Comparison of ENCODE assay signal across 13 cellular contexts in the genomic region with DNA sequence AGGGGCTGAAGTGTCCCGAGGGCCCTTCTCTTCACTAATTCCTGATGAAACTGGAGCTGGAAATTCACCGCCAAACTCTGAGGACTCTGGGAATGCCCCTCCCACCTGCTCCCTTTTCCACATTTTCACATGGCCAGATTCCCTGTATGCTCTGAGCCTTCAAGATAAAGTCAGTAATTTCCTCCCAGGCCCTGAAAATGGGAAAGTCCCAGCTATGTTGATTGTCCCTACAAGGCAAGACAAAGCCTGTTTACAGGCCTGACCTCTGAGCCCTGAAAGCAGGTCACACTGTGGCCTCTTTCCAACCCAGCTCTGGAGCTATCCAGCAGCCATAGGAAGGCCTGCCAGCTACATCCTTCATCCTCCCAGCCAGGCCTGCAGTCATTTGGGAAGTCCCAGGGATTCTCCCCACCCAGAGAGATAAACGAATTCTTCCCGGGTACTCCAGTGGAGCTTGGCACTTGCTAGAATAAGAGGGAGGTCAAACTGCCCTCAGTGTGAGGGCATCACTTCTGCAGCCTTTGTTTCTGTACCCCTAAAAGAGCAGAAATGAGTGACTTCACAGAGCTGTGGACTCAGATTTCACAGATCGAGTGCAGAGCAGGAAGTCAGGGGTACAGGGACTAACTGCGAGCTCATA. TPM values are rescaled to one million over a fixed set of nuclear protein-coding genes. Genes with fewer than 3 reads are reported as not detected.
DNase-seq lines count a peak whose midpoint lies in the region; ATAC-seq, FAIRE-seq and TF ChIP-seq lines count a peak whose summit lies in the region.
"Had no signal": no experiment of that assay in that cellular context is flagged by ENCODE, and none has a peak within 500 bp of the region (broad histone marks: within the 10 kb centered on the region; RNA-seq: fewer than 3 reads in every experiment).

No MANE protein-coding gene starts in this region.

- peak; percentile 72 for DNase-seq in ELF-1 (ENCODE audit: low read depth, low spot score)
- DNase-seq in astrocyte of the spinal cord (ENCODE audit: low read depth, low spot score) = peak; percentile 22
- DNase-seq in kidney glomerular epithelial cell (lab: John Stamatoyannopoulos, UW) = peak; percentile 8
- DNase-seq in sciatic nerve (ENCODE audit: low spot score) = peak; percentile 86
- no peak for DNase-seq in DMS153 (lab: John Stamatoyannopoulos, UW)
- no peak for DNase-seq in D721Med (ENCODE audit: insufficient read length, low spot score)
- DNase-seq in NCI-H1092 treated with DMSO at 0.1 percent for 48 hours (lab: John Stamatoyannopoulos, UW) = no peak
- DNase-seq in natural killer cell treated with Interleukin-12 subunit alpha and Interleukin-12 subunit beta and Interleukin-15 and Interleukin-18, amount 100 ng/mL, for 72 hours (ENCODE audit: low spot score) = no peak
- DNase-seq: cerebellar nuclear complex; stimulated activated naive CD8-positive, alpha-beta T cell treated with anti-CD3 and anti-CD28 coated beads, Interleukin-15, Interleukin-2, amounts not matched to agents 100 U/mL and 50 U/mL, for 24 hours had no signal

- no peak for FAIRE-seq in D721Med (lab: Jason Lieb, UNC)

- H3K36me3 Mint-ChIP-seq in natural killer cell treated with Interleukin-12 subunit alpha and Interleukin-12 subunit beta and Interleukin-15 and Interleukin-18, amount 100 ng/mL, for 72 hours = peaks cover 8% of the 10 kb centered on the region

- H3K9me3 Mint-ChIP-seq in natural killer cell treated with Interleukin-12 subunit alpha and Interleukin-12 subunit beta and Interleukin-15 and Interleukin-18, amount 100 ng/mL, for 72 hours = no peaks in the 10 kb centered on the region

- H3K27ac Mint-ChIP-seq in natural killer cell treated with Interleukin-12 subunit alpha and Interleukin-12 subunit beta and Interleukin-15 and Interleukin-18, amount 100 ng/mL, for 72 hours = no peak overlapping the region

- intact Hi-C loops in sciatic nerve (cut with DNase I) = no loop called here

- peaks cover 23 to 43% of the 10 kb centered on the region in 2 donors for H3K27me3 Mint-ChIP-seq in natural killer cell treated with Interleukin-12 subunit alpha and Interleukin-12 subunit beta and Interleukin-15 and Interleukin-18, amount 100 ng/mL, for 72 hours

- TF ChIP-seq CTCF in astrocyte of the spinal cord (IDR thresholded peaks at IDR 0.05; ENCODE audit: low read depth, low read length) (no peak), D721Med (IDR thresholded peaks at IDR 0.05; ENCODE audit: insufficient read depth, missing control alignments) (no peak)

- peaks cover 5 to 8% of the 10 kb centered on the region in 2 donors for H3K4me1 Mint-ChIP-seq in natural killer cell treated with Interleukin-12 subunit alpha and Interleukin-12 subunit beta and Interleukin-15 and Interleukin-18, amount 100 ng/mL, for 72 hours (ENCODE audit: low read depth in 2 of 2)

- H3K4me3 ChIP-seq in astrocyte of the spinal cord (ENCODE audit: low read depth, low read length) = no peak overlapping the region
- H3K4me3 ChIP-seq: SK-N-MC, skin epidermis had no signal

- H3K4me3 Mint-ChIP-seq in natural killer cell treated with Interleukin-12 subunit alpha and Interleukin-12 subunit beta and Interleukin-15 and Interleukin-18, amount 100 ng/mL, for 72 hours = no peak overlapping the region

- ATAC-seq in sciatic nerve = peak; percentile 94
- no peak for ATAC-seq in natural killer cell treated with Interleukin-12 subunit alpha and Interleukin-12 subunit beta and Interleukin-15 and Interleukin-18, amount 100 ng/mL, for 72 hours
- ATAC-seq: HCT116; stimulated activated naive CD8-positive, alpha-beta T cell treated with anti-CD3 and anti-CD28 coated beads, Interleukin-15, Interleukin-2, amounts not matched to agents 100 U/mL and 50 U/mL, for 24 hours had no signal

- in situ Hi-C loops in astrocyte of the spinal cord (cut with HindIII; ENCODE audit: low sequenced_read_pairs) = no loop called here

RNA-seq across cellular contexts. Expression of a gene that starts 19.6 kb away (rescaled TPM):
- total RNA-seq in sciatic nerve = 219 TPM
- under 1 TPM in 1 of 2 donors, not detected in 1; 0.40 TPM for total RNA-seq in natural killer cell treated with Interleukin-12 subunit alpha and Interleukin-12 subunit beta and Interleukin-15 and Interleukin-18, amount 100 ng/mL, for 72 hours

RNA-seq across cellular contexts. Expression of a gene that starts 34.5 kb away (rescaled TPM):
- total RNA-seq in sciatic nerve = 1.6 TPM
- not detected for total RNA-seq in natural killer cell treated with Interleukin-12 subunit alpha and Interleukin-12 subunit beta and Interleukin-15 and Interleukin-18, amount 100 ng/mL, for 72 hours

RNA-seq across cellular contexts. Expression of a gene that starts 50.0 kb away (rescaled TPM):
- 0.67 TPM for total RNA-seq in sciatic nerve
- total RNA-seq in natural killer cell treated with Interleukin-12 subunit alpha and Interleukin-12 subunit beta and Interleukin-15 and Interleukin-18, amount 100 ng/mL, for 72 hours = not detected

Comparison
In these comparisons a context has a peak if more than half of its experiments do, and no peak if none do; other contexts are left out.
1. DNase-seq: peak in ELF-1 (single experiment), astrocyte of the spinal cord (single experiment), kidney glomerular epithelial cell (single experiment) and sciatic nerve (single experiment); none in DMS153 (single experiment), D721Med (single experiment), NCI-H1092 treated with DMSO at 0.1 percent for 48 hours (single experiment) and natural killer cell treated with Interleukin-12 subunit alpha and Interleukin-12 subunit beta and Interleukin-15 and Interleukin-18, amount 100 ng/mL, for 72 hours (single experiment).
2. RNA of a gene that starts 19.6 kb away (total RNA-seq): 219 TPM in sciatic nerve (single experiment); 0.40 TPM in natural killer cell treated with Interleukin-12 subunit alpha and Interleukin-12 subunit beta and Interleukin-15 and Interleukin-18, amount 100 ng/mL, for 72 hours; every median in the first group is over 100 times any median in the second.